In the genomic region with DNA sequence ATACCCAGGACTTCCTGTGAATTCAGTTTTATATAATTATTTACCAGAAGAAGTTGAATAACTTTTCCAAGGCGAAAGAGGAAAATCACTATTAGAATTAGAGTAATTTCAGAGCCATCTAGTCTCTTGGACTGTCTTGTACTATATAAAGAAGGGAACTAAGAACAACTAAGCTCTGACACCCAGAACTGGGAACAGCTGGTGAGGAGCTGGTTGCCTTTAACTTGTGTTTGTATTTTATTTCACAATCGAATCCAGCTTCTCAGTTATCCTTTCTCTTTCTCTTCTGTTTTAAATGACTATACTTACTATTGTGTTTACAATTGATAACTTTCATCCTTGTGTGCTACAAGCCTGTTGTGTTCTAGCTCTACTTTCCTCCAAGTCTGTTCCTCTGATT, we compare ENCODE assay signal across 9 cellular contexts. TPM values are rescaled to one million over a fixed set of nuclear protein-coding genes. Genes with fewer than 3 reads are reported as not detected.
DNase-seq lines count a peak whose midpoint lies in the region; ATAC-seq and TF ChIP-seq lines count a peak whose summit lies in the region.
"Had no signal": no experiment of that assay in that cellular context is flagged by ENCODE, and none has a peak within 500 bp of the region (broad histone marks: within the 10 kb centered on the region; RNA-seq: fewer than 3 reads in every experiment).

No MANE protein-coding gene starts in this region.

- peaks cover 45% of the 10 kb centered on the region for H3K4me1 Mint-ChIP-seq in osteocyte (ENCODE audit: unreplicated experiment)

- no peak overlapping the region for H3K4me3 Mint-ChIP-seq in osteocyte (ENCODE audit: unreplicated experiment)
- H3K4me3 Mint-ChIP-seq: activated CD4-positive, alpha-beta memory T cell treated with anti-CD3 and anti-CD28 coated beads for 36 hours had no signal

- no peaks in the 10 kb centered on the region for H3K9me3 Mint-ChIP-seq in osteocyte (ENCODE audit: unreplicated experiment)
- H3K9me3 Mint-ChIP-seq: activated CD4-positive, alpha-beta memory T cell treated with anti-CD3 and anti-CD28 coated beads for 36 hours had no signal

- 0 out of 2 replicates have a peak overlapping the region, but pooled peaks have one; percentile 28 for H3K27ac ChIP-seq in PC-9

- peaks cover 12% of the 10 kb centered on the region; the same call in 1 of the 2 replicates for H3F3A ChIP-seq in PC-9 (ENCODE audit: insufficient read depth, low read depth)

- H3K9me2 ChIP-seq in PC-9 (ENCODE audit: insufficient read depth) = no peaks in the 10 kb centered on the region

- BruUV-seq in PC-9 (replicated peaks; lab: Mats Ljungman, UMichigan) = no TSS peak

- no peaks in the 10 kb centered on the region for H4K20me1 ChIP-seq in PC-9 (ENCODE audit: insufficient read depth)

- no peaks in the 10 kb centered on the region for H3K36me3 Mint-ChIP-seq in osteocyte (ENCODE audit: unreplicated experiment)

- CTCF ChIA-PET in PC-9 (lab: Charles Lee) = interaction anchor here (0.6 to 1.0 kb wide), 3 partner anchors 8 to 210 kb away, joined by 3 to 8 read pairs (median 3); no protein-coding TSS in a partner anchor

- H3K27me3 ChIP-seq in PC-9 (ENCODE audit: insufficient read depth, low read depth) = no peaks in the 10 kb centered on the region

- H3K27me3 Mint-ChIP-seq in osteocyte (ENCODE audit: unreplicated experiment) = no peaks in the 10 kb centered on the region
- H3K27me3 Mint-ChIP-seq: activated CD4-positive, alpha-beta memory T cell treated with anti-CD3 and anti-CD28 coated beads for 36 hours had no signal

- intact Hi-C loops in PC-9 (cut with micrococcal nuclease; ENCODE audit: unreplicated experiment) = no loop called here

- POLR2A ChIA-PET in PC-9 (lab: Charles Lee; ENCODE audit: unreplicated experiment) = interaction anchor here (0.5 kb wide), 2 partner anchors 28 to 762 kb away, joined by 3 to 4 read pairs; no protein-coding TSS in a partner anchor

- DNase-seq in AML-193 (lab: John Stamatoyannopoulos, UW) (peak; percentile 27 to 56), PC-9 (no peak), fibroblast of the aortic adventitia (ENCODE audit: low read depth) (peak; percentile 51), osteocyte (ENCODE audit: extremely low spot score, unreplicated experiment) (no peak), NCI-H187 (lab: John Stamatoyannopoulos, UW) (no peak), NCI-H1105 treated with DMSO at 0.1 percent for 48 hours (lab: John Stamatoyannopoulos, UW) (no peak), NCI-H510A treated with DMSO at 0.1 percent for 48 hours (lab: John Stamatoyannopoulos, UW) (no peak)
- DNase-seq: activated CD4-positive, alpha-beta memory T cell treated with anti-CD3 and anti-CD28 coated beads for 36 hours had no signal

- no peak for ATAC-seq in GM18907 (IDR thresholded peaks at IDR 0.05; ENCODE audit: unreplicated experiment)

- H3K9me3 ChIP-seq in PC-9 (ENCODE audit: insufficient read depth, low read depth) = no peaks in the 10 kb centered on the region

- H3K79me2 ChIP-seq in PC-9 (ENCODE audit: low read depth) = peaks cover 70% of the 10 kb centered on the region

- H3K4me1 ChIP-seq in PC-9 (replicated peaks; ENCODE audit: insufficient read depth) = peaks cover 36% of the 10 kb centered on the region

- TF ChIP-seq CTCF in PC-9 (conservative IDR thresholded peaks at IDR 0.05) = no peak
- no peak for TF ChIP-seq CTCF in fibroblast of the aortic adventitia (IDR thresholded peaks at IDR 0.05; ENCODE audit: insufficient read depth, low read length)
- no peak for TF ChIP-seq CTCF in osteocyte (IDR thresholded peaks at IDR 0.05)

- H3K27ac Mint-ChIP-seq in osteocyte (ENCODE audit: unreplicated experiment) = peak overlapping the region; percentile 73
- H3K27ac Mint-ChIP-seq: activated CD4-positive, alpha-beta memory T cell treated with anti-CD3 and anti-CD28 coated beads for 36 hours had no signal

- H3K36me3 ChIP-seq in PC-9 (ENCODE audit: low read depth) = peaks cover 3% of the 10 kb centered on the region; the same call in 1 of the 2 replicates

- H2AFZ ChIP-seq in PC-9 = no peak overlapping the region

- no peak overlapping the region for H3K4me3 ChIP-seq in PC-9
- no peak overlapping the region for H3K4me3 ChIP-seq in fibroblast of the aortic adventitia (ENCODE audit: low read depth, low read length)

- H3K4me2 ChIP-seq in PC-9 = no peak overlapping the region

RNA-seq across cellular contexts. Expression of a gene that starts 8.4 kb away (rescaled TPM):
- 24.6 and 40.1 TPM in 2 replicates for total RNA-seq in PC-9 (2021)
- total RNA-seq in fibroblast of the aortic adventitia (ENCODE audit: low replicate concordance) = 14.1 and 28.6 TPM in 2 replicates
- 33.9 and 35.5 TPM in 2 replicates for total RNA-seq in osteocyte

Comparison
In these comparisons a context has a peak if more than half of its experiments do, and no peak if none do; other contexts are left out.
1. DNase-seq: peak in AML-193 (2 of 2) and fibroblast of the aortic adventitia (single experiment); none in PC-9 (0 of 2), osteocyte (single experiment), NCI-H187 (0 of 2), NCI-H1105 treated with DMSO at 0.1 percent for 48 hours (single experiment) and NCI-H510A treated with DMSO at 0.1 percent for 48 hours (single experiment).